ENCODE assay signal across 20 cellular contexts in the genomic region with DNA sequence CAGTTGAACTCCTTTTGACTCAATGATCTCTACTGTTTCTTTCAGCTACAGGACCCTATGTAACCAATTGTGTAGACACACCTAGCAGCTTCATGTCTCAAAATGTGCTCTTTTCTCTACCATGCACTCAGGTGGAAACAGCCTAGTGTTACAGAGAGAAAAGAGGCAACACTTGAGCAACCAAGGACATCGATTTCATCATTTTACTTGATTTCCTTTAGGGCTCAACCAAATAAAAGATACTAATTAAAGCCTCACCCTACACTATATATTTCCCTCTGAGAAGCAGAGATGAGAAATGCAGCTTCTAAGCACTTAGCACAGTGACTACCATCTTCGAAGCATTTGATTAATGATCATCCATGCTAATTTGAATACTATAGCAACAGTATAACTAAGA. TPM values are rescaled to one million over a fixed set of nuclear protein-coding genes. Genes with fewer than 3 reads are reported as not detected.
"Had no signal": no experiment of that assay in that cellular context is flagged by ENCODE, and none has a peak within 500 bp of the region (broad histone marks: within the 10 kb centered on the region; RNA-seq: fewer than 3 reads in every experiment).

No MANE protein-coding gene starts in this region.

- H3K4me2 ChIP-seq: neural progenitor cell had no signal

- H2AFZ ChIP-seq: neural progenitor cell, parathyroid adenoma had no signal

- H3K27ac ChIP-seq: lower lobe of right lung, neural progenitor cell, parathyroid adenoma, right atrium auricular region, thoracic aorta, tibial nerve, upper lobe of left lung had no signal

- H3K27me3 ChIP-seq: neural progenitor cell, right atrium auricular region, tibial nerve, upper lobe of left lung had no signal

- H3K4me3 ChIP-seq: lower lobe of right lung, neural progenitor cell, right atrium auricular region, thoracic aorta, tibial nerve, upper lobe of left lung had no signal

- H3K36me3 ChIP-seq: lower lobe of right lung, neural progenitor cell, right atrium auricular region, thoracic aorta, tibial nerve, upper lobe of left lung had no signal

- H3K4me1 ChIP-seq: lower lobe of right lung, neural progenitor cell, parathyroid adenoma, right atrium auricular region, tibial nerve, upper lobe of left lung had no signal

- DNase-seq: cortex of kidney; effector memory CD8-positive, alpha-beta T cell; hypothalamus; immature natural killer cell; islet precursor cell; kidney glomerular epithelial cell; left colon; left ventricle myocardium superior; lower lobe of right lung; stimulated activated CD4-positive, alpha-beta T cell treated with anti-CD3 and anti-CD28 coated beads, Interleukin-4, amount 100 ng/mL, for 4 hours; stimulated activated naive B cell treated with anti-CD40 and anti-IgM and Interleukin-4, amounts not matched to agents 10 μg/mL and 1 μg/mL and 100 μg/mL, for 72 hours; upper lobe of left lung had no signal

- H3K9me3 ChIP-seq: lower lobe of right lung, right atrium auricular region, thoracic aorta, tibial nerve, upper lobe of left lung had no signal

- H3K9ac ChIP-seq: neural progenitor cell, parathyroid adenoma had no signal

- ATAC-seq: effector memory CD8-positive, alpha-beta T cell; left colon; left ventricle myocardium superior; lower lobe of right lung; sciatic nerve; stimulated activated naive B cell treated with anti-CD40 and anti-IgM and Interleukin-4, amounts not matched to agents 10 μg/mL and 1 μg/mL and 100 μg/mL, for 72 hours had no signal

- H3K79me2 ChIP-seq: parathyroid adenoma had no signal

RNA-seq across cellular contexts. Expression of gene PTGER3, which starts 55.1 kb away (rescaled TPM):
- total RNA-seq: dermis microvascular lymphatic vessel endothelial cell, osteoblast had no signal
